ENCODE assay signal across 1 cellular context in the genomic region with DNA sequence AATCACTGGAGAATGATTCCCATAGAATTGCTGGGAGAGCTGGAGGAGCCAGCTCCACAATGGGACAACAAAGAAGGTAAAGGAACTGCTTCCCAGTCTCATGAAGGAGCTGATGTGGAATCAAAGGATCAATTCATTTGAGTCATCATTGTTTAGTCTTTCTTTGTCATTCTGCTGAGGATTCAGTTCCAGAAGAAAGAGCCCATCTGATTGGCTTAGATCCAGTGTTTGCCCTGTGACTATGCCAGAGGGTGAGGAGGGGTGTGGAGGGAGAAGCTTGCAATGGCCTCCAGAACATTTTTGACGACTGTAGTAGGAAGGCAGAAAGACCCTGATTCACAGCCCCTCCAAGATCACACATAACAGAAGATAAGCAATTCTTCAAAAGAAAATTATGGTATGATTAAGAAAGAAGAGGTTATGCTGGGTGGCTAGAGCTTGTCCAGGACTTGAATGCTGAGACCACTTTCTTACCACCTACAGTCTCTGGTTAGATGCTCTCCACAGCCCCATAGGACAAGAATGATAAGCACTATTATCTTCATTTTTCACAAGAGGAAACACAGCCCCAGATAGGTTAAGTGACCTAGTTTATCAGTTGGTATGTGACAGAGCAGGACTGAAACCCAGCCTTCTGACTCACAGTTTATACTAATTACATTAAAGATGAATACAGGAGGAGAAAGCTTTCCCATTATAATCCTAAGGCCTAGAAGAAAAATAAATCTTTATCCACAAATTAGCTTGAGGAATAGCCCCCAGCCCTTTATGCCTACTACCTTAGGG.
TF ChIP-seq lines count a peak whose summit lies in the region.

No MANE protein-coding gene starts in this region.

TF ChIP-seq in GM23338, 12 proteins besides CTCF, POLR2A, EP300 and RAD21:
- no peak for TF ChIP-seq EZH2 (IDR thresholded peaks at IDR 0.05; ENCODE audit: low read depth, unreplicated experiment)
- TF ChIP-seq, protein P1, sequence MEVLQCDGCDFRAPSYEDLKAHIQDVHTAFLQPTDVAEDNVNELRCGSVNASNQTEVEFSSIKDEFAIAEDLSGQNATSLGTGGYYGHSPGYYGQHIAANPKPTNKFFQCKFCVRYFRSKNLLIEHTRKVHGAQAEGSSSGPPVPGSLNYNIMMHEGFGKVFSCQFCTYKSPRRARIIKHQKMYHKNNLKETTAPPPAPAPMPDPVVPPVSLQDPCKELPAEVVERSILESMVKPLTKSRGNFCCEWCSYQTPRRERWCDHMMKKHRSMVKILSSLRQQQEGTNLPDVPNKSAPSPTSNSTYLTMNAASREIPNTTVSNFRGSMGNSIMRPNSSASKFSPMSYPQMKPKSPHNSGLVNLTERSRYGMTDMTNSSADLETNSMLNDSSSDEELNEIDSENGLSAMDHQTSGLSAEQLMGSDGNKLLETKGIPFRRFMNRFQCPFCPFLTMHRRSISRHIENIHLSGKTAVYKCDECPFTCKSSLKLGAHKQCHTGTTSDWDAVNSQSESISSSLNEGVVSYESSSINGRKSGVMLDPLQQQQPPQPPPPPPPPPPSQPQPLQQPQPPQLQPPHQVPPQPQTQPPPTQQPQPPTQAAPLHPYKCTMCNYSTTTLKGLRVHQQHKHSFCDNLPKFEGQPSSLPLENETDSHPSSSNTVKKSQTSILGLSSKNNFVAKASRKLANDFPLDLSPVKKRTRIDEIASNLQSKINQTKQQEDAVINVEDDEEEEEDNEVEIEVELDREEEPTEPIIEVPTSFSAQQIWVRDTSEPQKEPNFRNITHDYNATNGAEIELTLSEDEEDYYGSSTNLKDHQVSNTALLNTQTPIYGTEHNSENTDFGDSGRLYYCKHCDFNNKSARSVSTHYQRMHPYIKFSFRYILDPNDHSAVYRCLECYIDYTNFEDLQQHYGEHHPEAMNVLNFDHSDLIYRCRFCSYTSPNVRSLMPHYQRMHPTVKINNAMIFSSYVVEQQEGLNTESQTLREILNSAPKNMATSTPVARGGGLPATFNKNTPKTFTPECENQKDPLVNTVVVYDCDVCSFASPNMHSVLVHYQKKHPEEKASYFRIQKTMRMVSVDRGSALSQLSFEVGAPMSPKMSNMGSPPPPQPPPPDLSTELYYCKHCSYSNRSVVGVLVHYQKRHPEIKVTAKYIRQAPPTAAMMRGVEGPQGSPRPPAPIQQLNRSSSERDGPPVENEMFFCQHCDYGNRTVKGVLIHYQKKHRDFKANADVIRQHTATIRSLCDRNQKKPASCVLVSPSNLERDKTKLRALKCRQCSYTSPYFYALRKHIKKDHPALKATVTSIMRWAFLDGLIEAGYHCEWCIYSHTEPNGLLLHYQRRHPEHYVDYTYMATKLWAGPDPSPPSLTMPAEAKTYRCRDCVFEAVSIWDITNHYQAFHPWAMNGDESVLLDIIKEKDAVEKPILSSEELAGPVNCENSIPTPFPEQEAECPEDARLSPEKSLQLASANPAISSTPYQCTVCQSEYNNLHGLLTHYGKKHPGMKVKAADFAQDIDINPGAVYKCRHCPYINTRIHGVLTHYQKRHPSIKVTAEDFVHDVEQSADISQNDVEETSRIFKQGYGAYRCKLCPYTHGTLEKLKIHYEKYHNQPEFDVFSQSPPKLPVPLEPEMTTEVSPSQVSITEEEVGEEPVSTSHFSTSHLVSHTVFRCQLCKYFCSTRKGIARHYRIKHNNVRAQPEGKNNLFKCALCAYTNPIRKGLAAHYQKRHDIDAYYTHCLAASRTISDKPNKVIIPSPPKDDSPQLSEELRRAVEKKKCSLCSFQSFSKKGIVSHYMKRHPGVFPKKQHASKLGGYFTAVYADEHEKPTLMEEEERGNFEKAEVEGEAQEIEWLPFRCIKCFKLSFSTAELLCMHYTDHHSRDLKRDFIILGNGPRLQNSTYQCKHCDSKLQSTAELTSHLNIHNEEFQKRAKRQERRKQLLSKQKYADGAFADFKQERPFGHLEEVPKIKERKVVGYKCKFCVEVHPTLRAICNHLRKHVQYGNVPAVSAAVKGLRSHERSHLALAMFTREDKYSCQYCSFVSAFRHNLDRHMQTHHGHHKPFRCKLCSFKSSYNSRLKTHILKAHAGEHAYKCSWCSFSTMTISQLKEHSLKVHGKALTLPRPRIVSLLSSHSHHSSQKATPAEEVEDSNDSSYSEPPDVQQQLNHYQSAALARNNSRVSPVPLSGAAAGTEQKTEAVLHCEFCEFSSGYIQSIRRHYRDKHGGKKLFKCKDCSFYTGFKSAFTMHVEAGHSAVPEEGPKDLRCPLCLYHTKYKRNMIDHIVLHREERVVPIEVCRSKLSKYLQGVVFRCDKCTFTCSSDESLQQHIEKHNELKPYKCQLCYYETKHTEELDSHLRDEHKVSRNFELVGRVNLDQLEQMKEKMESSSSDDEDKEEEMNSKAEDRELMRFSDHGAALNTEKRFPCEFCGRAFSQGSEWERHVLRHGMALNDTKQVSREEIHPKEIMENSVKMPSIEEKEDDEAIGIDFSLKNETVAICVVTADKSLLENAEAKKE (CRISPR knock-in tag; IDR thresholded peaks at IDR 0.05) = peak; percentile 23; the same call in 1 of the 2 replicates
- no peak for TF ChIP-seq JUNB (IDR thresholded peaks at IDR 0.05; ENCODE audit: unreplicated experiment)
- TF ChIP-seq ZNF331 (CRISPR knock-in tag; IDR thresholded peaks at IDR 0.05; ENCODE audit: low read depth) = no peak
- TF ChIP-seq CREB1 (CRISPR knock-in tag; IDR thresholded peaks at IDR 0.05; ENCODE audit: low read depth) = no peak
